14 cellular contexts compared by ENCODE assay signal in genomic region chr2:37365669-37366068, GRCh38. TPM values are rescaled to one million over a fixed set of nuclear protein-coding genes. Genes with fewer than 3 reads are reported as not detected.
DNase-seq lines count a peak whose midpoint lies in the region; ATAC-seq and TF ChIP-seq lines count a peak whose summit lies in the region.
"Had no signal": no experiment of that assay in that cellular context is flagged by ENCODE, and none has a peak within 500 bp of the region (broad histone marks: within the 10 kb centered on the region; RNA-seq: fewer than 3 reads in every experiment).

No MANE protein-coding gene starts in this region.

- no peak overlapping the region for H3K4me3 Mint-ChIP-seq in activated naive CD8-positive, alpha-beta T cell treated with anti-CD3 and anti-CD28 coated beads, Interleukin-2, amount 50 U/mL, for 24 hours
- H3K4me3 Mint-ChIP-seq: CD4-positive, alpha-beta T cell; dendritic cell treated with granulocyte-macrophage colony-stimulating factor and Interleukin-4, amounts not matched to agents 40 ng/mL and 50 ng/mL, for 4 days had no signal

- H3K36me3 ChIP-seq in BLaER1 (no peaks in the 10 kb centered on the region), spleen (peaks cover 0 to 48% (median 0%) of the 10 kb centered on the region in 6 donors), lower lobe of right lung (no peaks in the 10 kb centered on the region)

- H3K36me3 Mint-ChIP-seq in activated naive CD8-positive, alpha-beta T cell treated with anti-CD3 and anti-CD28 coated beads, Interleukin-2, amount 50 U/mL, for 24 hours (ENCODE audit: low read depth), result no peaks in the 10 kb centered on the region

- TF ChIP-seq POLR2A in spleen (IDR thresholded peaks at IDR 0.05), result no peak

- H3K27ac ChIP-seq in BLaER1, result no peak overlapping the region
- H3K27ac ChIP-seq in spleen, result no peak overlapping the region
- H3K27ac ChIP-seq in lower lobe of right lung, result no peak overlapping the region

- intact Hi-C loops in spleen (cut with DNase I; ENCODE audit: low total_unique reads) (no loop called here), lower lobe of right lung (cut with DNase I) (no loop called here)

- H3K27ac Mint-ChIP-seq in activated naive CD8-positive, alpha-beta T cell treated with anti-CD3 and anti-CD28 coated beads, Interleukin-2, amount 50 U/mL, for 24 hours, result no peak overlapping the region
- H3K27ac Mint-ChIP-seq: CD4-positive, alpha-beta T cell; dendritic cell treated with granulocyte-macrophage colony-stimulating factor and Interleukin-4, amounts not matched to agents 40 ng/mL and 50 ng/mL, for 4 days had no signal

- no peak overlapping the region for H3K9ac ChIP-seq in BLaER1

- DNase-seq in activated naive CD8-positive, alpha-beta T cell treated with anti-CD3 and anti-CD28 coated beads, Interleukin-2, amount 50 U/mL, for 24 hours, result no peak
- DNase-seq in germinal center (ENCODE audit: low spot score) (no peak), spleen (no peak), lower lobe of right lung (no peak), NOMO-1 (lab: John Stamatoyannopoulos, UW; ENCODE audit: unreplicated experiment in 2 of 2) (no peak)
- DNase-seq: activated effector memory CD4-positive, alpha-beta T cell treated with anti-CD3 and anti-CD28 coated beads, Interleukin-2, amount 50 U/mL, for 16 hours; CD4-positive, alpha-beta T cell; NCI-H446 treated with DMSO at 0.1 percent for 48 hours; posterior cingulate gyrus had no signal

- H3K27me3 ChIP-seq in BLaER1, result no peaks in the 10 kb centered on the region
- no peaks in the 10 kb centered on the region for H3K27me3 ChIP-seq in spleen (replicated peaks in 1 of 7)
- no peaks in the 10 kb centered on the region for H3K27me3 ChIP-seq in lower lobe of right lung (ENCODE audit: low read depth)

- H3K4me3 ChIP-seq in BLaER1, result no peak overlapping the region
- H3K4me3 ChIP-seq in spleen, result no peak overlapping the region
- H3K4me3 ChIP-seq in lower lobe of right lung, result no peak overlapping the region

- H3K4me2 ChIP-seq in BLaER1, result peak overlapping the region; percentile 47

- H3K9me3 ChIP-seq in BLaER1, result no peaks in the 10 kb centered on the region
- no peaks in the 10 kb centered on the region for H3K9me3 ChIP-seq in spleen
- H3K9me3 ChIP-seq in lower lobe of right lung, result no peaks in the 10 kb centered on the region

- H3K4me1 ChIP-seq in BLaER1 (peaks cover 30% of the 10 kb centered on the region), spleen (peaks cover 0 to 12% (median 3%) of the 10 kb centered on the region in 6 donors), lower lobe of right lung (no peaks in the 10 kb centered on the region)

- ATAC-seq in GM18868 (IDR thresholded peaks at IDR 0.05; ENCODE audit: unreplicated experiment) (peak; percentile 59), HG03097 (IDR thresholded peaks at IDR 0.05; ENCODE audit: low FRiP score, unreplicated experiment) (peak; percentile 67), lower lobe of right lung (no peak)
- ATAC-seq in activated naive CD8-positive, alpha-beta T cell treated with anti-CD3 and anti-CD28 coated beads, Interleukin-2, amount 50 U/mL, for 24 hours, result peak; percentile 66

- H3K9me3 Mint-ChIP-seq in activated naive CD8-positive, alpha-beta T cell treated with anti-CD3 and anti-CD28 coated beads, Interleukin-2, amount 50 U/mL, for 24 hours, result no peaks in the 10 kb centered on the region
- H3K9me3 Mint-ChIP-seq: CD4-positive, alpha-beta T cell; dendritic cell treated with granulocyte-macrophage colony-stimulating factor and Interleukin-4, amounts not matched to agents 40 ng/mL and 50 ng/mL, for 4 days had no signal

- H3K4me1 Mint-ChIP-seq in activated naive CD8-positive, alpha-beta T cell treated with anti-CD3 and anti-CD28 coated beads, Interleukin-2, amount 50 U/mL, for 24 hours, result peaks cover 4% of the 10 kb centered on the region

- WGBS in spleen, 5 donors, result 50 to 72% (median 64%) methylated on average over 2 of the region's 2 CpGs

- peaks cover 28% of the 10 kb centered on the region for H3K27me3 Mint-ChIP-seq in activated naive CD8-positive, alpha-beta T cell treated with anti-CD3 and anti-CD28 coated beads, Interleukin-2, amount 50 U/mL, for 24 hours
- H3K27me3 Mint-ChIP-seq: dendritic cell treated with granulocyte-macrophage colony-stimulating factor and Interleukin-4, amounts not matched to agents 40 ng/mL and 50 ng/mL, for 4 days had no signal

- no peak for TF ChIP-seq CTCF in spleen (IDR thresholded peaks at IDR 0.05 in 8 of 11, conservative IDR thresholded peaks at IDR 0.05 in 3 of 11)
- no peak for TF ChIP-seq CTCF in lower lobe of right lung (IDR thresholded peaks at IDR 0.05)

- H4K20me1 ChIP-seq in BLaER1, result no peaks in the 10 kb centered on the region

RNA-seq across cellular contexts. Expression of gene QPCT, which starts 21.2 kb away (rescaled TPM):
- total RNA-seq in spleen (10 to 100 TPM; 11.5 to 46.0 (median 24.4) TPM), lower lobe of right lung (8.6 TPM)
- polyA plus RNA-seq in spleen, result 1 to 10 TPM; 4.2 to 9.4 (median 4.4) TPM
- total RNA-seq: T-helper 2 cell treated with Interferon-gamma antibody and Interleukin-4, amounts not matched to agents 100 ng/mL and 5 ng/mL, for 36 hours had no signal

RNA-seq across cellular contexts. Expression of gene PRKD3, which starts 41.0 kb away (rescaled TPM):
- 10 to 100 TPM; 50.9 to 78.4 (median 76.2) TPM for total RNA-seq in spleen
- 10 to 100 TPM; 12.2 to 21.0 (median 13.3) TPM for polyA plus RNA-seq in spleen
- 39.3 TPM for total RNA-seq in lower lobe of right lung

Comparison
In these comparisons a context has a peak if more than half of its experiments do, and no peak if none do; other contexts are left out.
1. ATAC-seq: peak in GM18868 (single experiment), HG03097 (single experiment) and activated naive CD8-positive, alpha-beta T cell treated with anti-CD3 and anti-CD28 coated beads, Interleukin-2, amount 50 U/mL, for 24 hours (single experiment); none in lower lobe of right lung (0 of 2).